ENCODE assay signal across 16 cellular contexts in the genomic region with DNA sequence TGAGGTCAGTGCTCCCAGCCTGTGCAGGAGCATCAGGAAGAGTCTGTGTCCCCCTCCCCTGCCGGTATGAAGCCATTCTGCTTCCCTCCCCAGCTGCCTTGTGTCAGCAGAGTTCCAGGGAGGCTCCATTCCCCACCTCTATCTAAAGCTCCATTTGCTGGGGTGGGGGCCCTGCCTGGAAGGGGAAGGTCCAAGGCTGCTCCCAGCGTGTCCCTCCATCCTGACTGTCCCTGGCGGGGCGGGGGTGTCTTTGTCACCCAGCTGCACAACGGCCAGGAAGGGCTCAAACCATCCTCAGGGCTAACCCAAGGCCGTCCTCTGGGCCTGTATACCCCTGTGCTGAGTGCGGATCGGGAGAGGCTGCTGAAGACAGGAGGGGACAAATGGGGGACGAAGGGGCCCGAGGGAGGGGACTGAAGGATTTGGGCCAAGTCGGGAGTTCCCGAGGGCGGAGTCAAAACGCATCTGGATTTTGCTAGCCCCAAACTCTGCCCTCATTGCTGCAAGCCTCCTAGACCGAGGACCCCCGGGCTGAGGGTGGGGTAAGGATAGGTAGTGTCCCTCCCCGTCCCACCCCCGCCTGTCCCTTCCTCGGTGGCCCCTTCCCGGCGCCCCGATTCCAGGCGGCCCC. TPM values are rescaled to one million over a fixed set of nuclear protein-coding genes. Genes with fewer than 3 reads are reported as not detected.
A peak's percentile ranks its signal among the peaks of the same experiment; 100 is the strongest.
DNase-seq lines count a peak whose midpoint lies in the region; ATAC-seq, FAIRE-seq and TF ChIP-seq lines count a peak whose summit lies in the region.
"Had no signal": no experiment of that assay in that cellular context is flagged by ENCODE, and none has a peak within 500 bp of the region (broad histone marks: within the 10 kb centered on the region; RNA-seq: fewer than 3 reads in every experiment).

No MANE protein-coding gene starts in this region.

- H3K9ac ChIP-seq in HepG2 (ENCODE audit: insufficient read depth, low read depth, low read length): no peak overlapping the region

- H3K4me3 ChIP-seq in right lobe of liver (peak overlapping the region in 2 of 3 donors; percentile 38 to 48), HepG2 (replicated peaks in 1 of 3; ENCODE audit: insufficient read depth in 1 of 3, low read depth in 2 of 3, low read length in 3 of 3) (no peak overlapping the region), heart right ventricle (peak overlapping the region; percentile 58 to 78 (median 70)), pancreas (peak overlapping the region in 2 of 4 donors; percentile 38 to 47)

- 47% methylated on average over 11 of the region's 23 CpGs for WGBS in right lobe of liver (ENCODE audit: insufficient coverage, low coverage, low lambda C conversion rate, missing lambda C conversion rate)
- 59% methylated on average over 16 of the region's 23 CpGs for WGBS in HepG2 (ENCODE audit: low lambda C conversion rate)
- WGBS in heart right ventricle, 2 donors: 20 to 22% methylated on average over 21 to 23 of the region's 23 CpGs
- WGBS in pancreas, 2 donors: 41 to 50% methylated on average over 17 to 23 of the region's 23 CpGs

- in situ Hi-C loops in HepG2 (cut with HindIII; ENCODE audit: extremely low pct_ligation_motif_present, low pct_unique_long_range_greater_than_20kb): no loop called here

- no peaks in the 10 kb centered on the region for H4K20me1 ChIP-seq in HepG2 (ENCODE audit: insufficient read depth, low read length)

- H3K79me2 ChIP-seq in HepG2 (ENCODE audit: insufficient read depth, low read length): no peaks in the 10 kb centered on the region

- no peak for FAIRE-seq in HepG2 (lab: Jason Lieb, UNC)
- no peak for FAIRE-seq in pancreas (lab: Jason Lieb, UNC)
- FAIRE-seq: HTR-8/SVneo had no signal

- CTCF ChIA-PET in HepG2 (lab: Yijun Ruan, JAX; ENCODE audit: low intra/inter-chr PET ratio, low total read pairs): no interaction called here

- H2AFZ ChIP-seq in HepG2 (ENCODE audit: low read length): no peak overlapping the region

- TF ChIP-seq POLR2A in right lobe of liver (IDR thresholded peaks at IDR 0.05) (no peak), HepG2 (IDR thresholded peaks at IDR 0.05; ENCODE audit: insufficient read depth in 1 of 2, low read depth in 2 of 2, low read length in 2 of 2) (no peak)

- DNase-seq in right lobe of liver (no peak), HepG2 (ENCODE audit: low spot score) (no peak), heart right ventricle (no peak), pancreas (peak in 2 of 6 donors; percentile 49 to 57), GM19240 (ENCODE audit: insufficient read length, low spot score) (no peak), KG1 (lab: John Stamatoyannopoulos, UW) (no peak), AG08395 (ENCODE audit: low spot score) (no peak)
- DNase-seq: activated CD4-positive, alpha-beta T cell treated with anti-CD3 and anti-CD28 coated beads for 48 hours; GF-D8; immature natural killer cell; NCI-H2081 had no signal

- no peak for TF ChIP-seq RAD21 in HepG2 (CRISPR knock-in tag; IDR thresholded peaks at IDR 0.05)

- H3K27me3 ChIP-seq in right lobe of liver (no peaks in the 10 kb centered on the region), HepG2 (ENCODE audit: control insufficient read depth in 1 of 2, insufficient read depth in 2 of 2, low read length in 2 of 2) (peaks cover 2 to 42% of the 10 kb centered on the region in 2 experiments; a peak in 4 of 5 replicates), heart right ventricle (peaks cover 0 to 25% (median 11%) of the 10 kb centered on the region in 7 donors), pancreas (no peaks in the 10 kb centered on the region)

- peaks cover 0 to 6% (median 0%) of the 10 kb centered on the region in 4 donors for H3K4me1 ChIP-seq in right lobe of liver
- no peaks in the 10 kb centered on the region for H3K4me1 ChIP-seq in HepG2 (ENCODE audit: insufficient read depth, low read length)
- H3K4me1 ChIP-seq in heart right ventricle: peaks cover 30 to 72% (median 70%) of the 10 kb centered on the region in 9 donors
- H3K4me1 ChIP-seq in pancreas: no peaks in the 10 kb centered on the region

- ATAC-seq in right lobe of liver (no peak), HepG2 (no peak; the same call in 1 of the 3 replicates), heart right ventricle (peak; percentile 5 to 35 (median 12)), pancreas (peak in 2 of 4 donors; percentile 11 to 12), GM18868 (IDR thresholded peaks at IDR 0.05; ENCODE audit: unreplicated experiment) (no peak)

- POLR2A ChIA-PET in HepG2 (lab: Yijun Ruan, JAX): no interaction called here

- intact Hi-C loops in right lobe of liver (cut with DNase I) (no loop called here), HepG2 (cut with micrococcal nuclease; ENCODE audit: unreplicated experiment) (no loop called here), heart right ventricle (cut with DNase I) (loop anchor here in 1 of 10 donors (5.0 kb wide), 1 partner anchor 71 kb away; no protein-coding TSS in a partner anchor), pancreas (cut with DNase I) (no loop called here)

- no peaks in the 10 kb centered on the region for H3K36me3 ChIP-seq in right lobe of liver
- no peaks in the 10 kb centered on the region for H3K36me3 ChIP-seq in HepG2 (replicated peaks in 1 of 2; ENCODE audit: control insufficient read depth in 1 of 2, insufficient read depth in 2 of 2, low read length in 2 of 2)
- peaks cover 0 to 5% (median 0%) of the 10 kb centered on the region in 9 donors for H3K36me3 ChIP-seq in heart right ventricle
- no peaks in the 10 kb centered on the region for H3K36me3 ChIP-seq in pancreas

- H3K4me2 ChIP-seq in HepG2 (ENCODE audit: low read depth, low read length): no peak overlapping the region

- no TSS peak for BruUV-seq in HepG2 (replicated peaks; lab: Mats Ljungman, UMichigan)

- TF ChIP-seq EP300 in HepG2 (IDR thresholded peaks at IDR 0.05; ENCODE audit: low read depth in 2 of 2, low read length in 2 of 2): no peak
- TF ChIP-seq EP300 in HepG2 (CRISPR knock-in tag; IDR thresholded peaks at IDR 0.05; ENCODE audit: borderline replicate concordance): no peak

- TF ChIP-seq CTCF in right lobe of liver (IDR thresholded peaks at IDR 0.05) (no peak), HepG2 (CRISPR knock-in tag; IDR thresholded peaks at IDR 0.05) (no peak), heart right ventricle (IDR thresholded peaks at IDR 0.05) (no peak), pancreas (IDR thresholded peaks at IDR 0.05) (no peak)

- H3K27ac ChIP-seq in right lobe of liver: peak overlapping the region in 2 of 3 donors; percentile 47 to 67
- H3K27ac ChIP-seq in HepG2 (ENCODE audit: extremely low read length, insufficient read depth, low read length): no peak overlapping the region
- peak overlapping the region; percentile 90 to 98 (median 94) for H3K27ac ChIP-seq in heart right ventricle
- H3K27ac ChIP-seq in pancreas: peak overlapping the region in 3 of 4 donors; percentile 46 to 60 (median 55)

- no peaks in the 10 kb centered on the region for H3K9me3 ChIP-seq in right lobe of liver
- H3K9me3 ChIP-seq in HepG2 (ENCODE audit: low read length): no peaks in the 10 kb centered on the region
- H3K9me3 ChIP-seq in heart right ventricle: peaks cover 0 to 4% (median 0%) of the 10 kb centered on the region in 11 donors
- no peaks in the 10 kb centered on the region for H3K9me3 ChIP-seq in pancreas

RNA-seq across cellular contexts. Expression of a gene that starts 0.7 kb away (rescaled TPM):
- total RNA-seq in right lobe of liver (10 to 100 TPM in 1 of 6 experiments, 1 to 10 TPM in 5; 2.9 to 10.7 (median 6.2) TPM), HepG2 (2016; rRNA removed; fragmentation: Illumina TruSeq; extraction: Trizol) (not detected in 2 replicates), heart right ventricle (10 to 100 TPM; 16.6 to 68.0 (median 26.3) TPM), pancreas (10 to 100 TPM in 3 of 6 donors, 1 to 10 TPM in 3; 6.6 to 20.8 (median 12.3) TPM)
- not detected in 2 replicates for total RNA-seq in HepG2 (2016; cell fraction: cytosol; rRNA removed; fragmentation: Illumina TruSeq; extraction: Trizol; ENCODE audit: low read depth)
- total RNA-seq in HepG2 (2016; cell fraction: insoluble cytoplasmic fraction; rRNA removed; fragmentation: Illumina TruSeq; extraction: Trizol): not detected in 2 replicates
- not detected in 2 replicates for total RNA-seq in HepG2 (2016; cell fraction: membrane; rRNA removed; fragmentation: Illumina TruSeq; extraction: Trizol)
- not detected in 2 replicates for total RNA-seq in HepG2 (2016; cell fraction: nucleus; rRNA removed; fragmentation: Illumina TruSeq; extraction: Trizol)
- polyA plus RNA-seq in HepG2 (2011; rRNA removed) (not detected in 2 replicates), heart right ventricle (10 to 100 TPM; 33.8 to 38.1 TPM), pancreas (10 to 100 TPM; 10.1 to 16.1 TPM)
- polyA plus RNA-seq in HepG2 (2011; cell fraction: cytosol; rRNA removed): not detected in 2 replicates
- polyA plus RNA-seq in HepG2 (2011; cell fraction: nucleus; rRNA removed): not detected in 2 replicates
- not detected in 2 replicates for polyA plus RNA-seq in HepG2 (2012)
- not detected in 2 replicates for polyA plus RNA-seq in HepG2 (2016; cell fraction: cytosol; fragmentation: Illumina TruSeq; extraction: Trizol; ENCODE audit: low read depth)
- polyA plus RNA-seq in HepG2 (2016; cell fraction: insoluble cytoplasmic fraction; fragmentation: Illumina TruSeq; extraction: Trizol; ENCODE audit: low read depth): not detected in 2 replicates
- not detected in 2 replicates for polyA plus RNA-seq in HepG2 (2016; cell fraction: membrane; fragmentation: Illumina TruSeq; extraction: Trizol; ENCODE audit: low read depth)
- polyA plus RNA-seq in HepG2 (2016; cell fraction: nucleus; fragmentation: Illumina TruSeq; extraction: Trizol; ENCODE audit: insufficient read depth, low read depth): not detected in 2 replicates
- 0.05 TPM in 1 of 2 replicates, not detected in the other for polyA minus RNA-seq in HepG2 (2011; rRNA and poly(A)+ RNA removed; ENCODE audit: low replicate concordance)
- polyA minus RNA-seq in HepG2 (2011; cell fraction: cytosol; rRNA and poly(A)+ RNA removed): not detected in 2 replicates
- not detected in 2 replicates for polyA minus RNA-seq in HepG2 (2011; cell fraction: nucleus; rRNA and poly(A)+ RNA removed)
- total RNA-seq: RPMI7951 had no signal

RNA-seq across cellular contexts. Expression of a gene that starts 18.7 kb away (rescaled TPM):
- total RNA-seq in right lobe of liver (10 to 100 TPM in 1 of 6 experiments, 1 to 10 TPM in 2, not detected in 3; 1.1 to 10.5 (median 2.1) TPM), HepG2 (2016; rRNA removed; fragmentation: Illumina TruSeq; extraction: Trizol) (not detected in 2 replicates), heart right ventricle (not detected), pancreas (not detected)
- total RNA-seq in HepG2 (2016; cell fraction: cytosol; rRNA removed; fragmentation: Illumina TruSeq; extraction: Trizol; ENCODE audit: low read depth): not detected in 2 replicates
- total RNA-seq in HepG2 (2016; cell fraction: insoluble cytoplasmic fraction; rRNA removed; fragmentation: Illumina TruSeq; extraction: Trizol): not detected in 2 replicates
- not detected in 2 replicates for total RNA-seq in HepG2 (2016; cell fraction: membrane; rRNA removed; fragmentation: Illumina TruSeq; extraction: Trizol)
- total RNA-seq in HepG2 (2016; cell fraction: nucleus; rRNA removed; fragmentation: Illumina TruSeq; extraction: Trizol): not detected in 2 replicates
- polyA plus RNA-seq in HepG2 (2011; rRNA removed) (0.04 and 0.07 TPM in 2 replicates), heart right ventricle (under 1 TPM in 1 of 2 donors, not detected in 1; 0.01 TPM), pancreas (not detected)
- 0.03 and 0.04 TPM in 2 replicates for polyA plus RNA-seq in HepG2 (2011; cell fraction: cytosol; rRNA removed)
- polyA plus RNA-seq in HepG2 (2011; cell fraction: nucleus; rRNA removed): 0.16 and 0.33 TPM in 2 replicates
- polyA plus RNA-seq in HepG2 (2012): not detected in 2 replicates
- polyA plus RNA-seq in HepG2 (2016; cell fraction: cytosol; fragmentation: Illumina TruSeq; extraction: Trizol; ENCODE audit: low read depth): not detected in 2 replicates
- not detected in 2 replicates for polyA plus RNA-seq in HepG2 (2016; cell fraction: insoluble cytoplasmic fraction; fragmentation: Illumina TruSeq; extraction: Trizol; ENCODE audit: low read depth)
- polyA plus RNA-seq in HepG2 (2016; cell fraction: membrane; fragmentation: Illumina TruSeq; extraction: Trizol; ENCODE audit: low read depth): not detected in 2 replicates
- not detected in 2 replicates for polyA plus RNA-seq in HepG2 (2016; cell fraction: nucleus; fragmentation: Illumina TruSeq; extraction: Trizol; ENCODE audit: insufficient read depth, low read depth)
- 0.05 and 0.18 TPM in 2 replicates for polyA minus RNA-seq in HepG2 (2011; rRNA and poly(A)+ RNA removed; ENCODE audit: low replicate concordance)
- not detected in 2 replicates for polyA minus RNA-seq in HepG2 (2011; cell fraction: cytosol; rRNA and poly(A)+ RNA removed)
- not detected in 2 replicates for polyA minus RNA-seq in HepG2 (2011; cell fraction: nucleus; rRNA and poly(A)+ RNA removed)
- total RNA-seq: RPMI7951, subcutaneous adipose tissue had no signal
- polyA plus RNA-seq: AG04450, immature natural killer cell had no signal

RNA-seq across cellular contexts. Expression of a gene that starts 44.9 kb away (rescaled TPM):
- 10 to 100 TPM; 14.1 to 28.0 (median 25.0) TPM for total RNA-seq in right lobe of liver
- total RNA-seq in HepG2 (2016; rRNA removed; fragmentation: Illumina TruSeq; extraction: Trizol): 5.8 and 8.9 TPM in 2 replicates
- total RNA-seq in HepG2 (2016; cell fraction: cytosol; rRNA removed; fragmentation: Illumina TruSeq; extraction: Trizol; ENCODE audit: low read depth): 2.0 and 2.2 TPM in 2 replicates
- 4.3 and 9.8 TPM in 2 replicates for total RNA-seq in HepG2 (2016; cell fraction: insoluble cytoplasmic fraction; rRNA removed; fragmentation: Illumina TruSeq; extraction: Trizol)
- 5.4 and 7.6 TPM in 2 replicates for total RNA-seq in HepG2 (2016; cell fraction: membrane; rRNA removed; fragmentation: Illumina TruSeq; extraction: Trizol)
- total RNA-seq in HepG2 (2016; cell fraction: nucleus; rRNA removed; fragmentation: Illumina TruSeq; extraction: Trizol): 9.9 and 14.3 TPM in 2 replicates
- 12.1 and 14.1 TPM in 2 replicates for polyA plus RNA-seq in HepG2 (2011; rRNA removed)
- 12.0 and 13.7 TPM in 2 replicates for polyA plus RNA-seq in HepG2 (2011; cell fraction: cytosol; rRNA removed)
- polyA plus RNA-seq in HepG2 (2011; cell fraction: nucleus; rRNA removed): 12.5 and 12.9 TPM in 2 replicates
- polyA plus RNA-seq in HepG2 (2012): 10.8 and 11.8 TPM in 2 replicates
- 1.1 and 1.3 TPM in 2 replicates for polyA plus RNA-seq in HepG2 (2016; cell fraction: cytosol; fragmentation: Illumina TruSeq; extraction: Trizol; ENCODE audit: low read depth)
- 5.3 and 5.6 TPM in 2 replicates for polyA plus RNA-seq in HepG2 (2016; cell fraction: insoluble cytoplasmic fraction; fragmentation: Illumina TruSeq; extraction: Trizol; ENCODE audit: low read depth)
- polyA plus RNA-seq in HepG2 (2016; cell fraction: membrane; fragmentation: Illumina TruSeq; extraction: Trizol; ENCODE audit: low read depth): 3.8 and 4.6 TPM in 2 replicates
- 16.9 and 17.0 TPM in 2 replicates for polyA plus RNA-seq in HepG2 (2016; cell fraction: nucleus; fragmentation: Illumina TruSeq; extraction: Trizol; ENCODE audit: insufficient read depth, low read depth)
- 22.8 and 32.8 TPM in 2 replicates for polyA minus RNA-seq in HepG2 (2011; rRNA and poly(A)+ RNA removed; ENCODE audit: low replicate concordance)
- polyA minus RNA-seq in HepG2 (2011; cell fraction: cytosol; rRNA and poly(A)+ RNA removed): 9.7 and 13.2 TPM in 2 replicates
- polyA minus RNA-seq in HepG2 (2011; cell fraction: nucleus; rRNA and poly(A)+ RNA removed): 12.1 and 14.2 TPM in 2 replicates
- 10 to 100 TPM in 5 of 10 donors, 1 to 10 TPM in 5; 8.4 to 15.5 (median 10.4) TPM for total RNA-seq in heart right ventricle
- 1 to 10 TPM; 5.8 to 8.0 TPM for polyA plus RNA-seq in heart right ventricle
- 10 to 100 TPM; 24.2 to 31.4 (median 27.8) TPM for total RNA-seq in pancreas
- polyA plus RNA-seq in pancreas: 10 to 100 TPM; 16.0 to 22.4 TPM

RNA-seq across cellular contexts. Expression of a gene that starts 58.0 kb away (rescaled TPM):
- total RNA-seq in right lobe of liver (1 to 10 TPM in 2 of 6 experiments, under 1 TPM in 4; 0.14 to 1.8 (median 0.55) TPM), HepG2 (2016; rRNA removed; fragmentation: Illumina TruSeq; extraction: Trizol) (0.76 and 1.00 TPM in 2 replicates), heart right ventricle (under 1 TPM; 0.24 to 0.69 (median 0.41) TPM), pancreas (under 1 TPM; 0.09 to 0.47 (median 0.14) TPM)
- 0.10 and 0.18 TPM in 2 replicates for total RNA-seq in HepG2 (2016; cell fraction: cytosol; rRNA removed; fragmentation: Illumina TruSeq; extraction: Trizol; ENCODE audit: low read depth)
- total RNA-seq in HepG2 (2016; cell fraction: insoluble cytoplasmic fraction; rRNA removed; fragmentation: Illumina TruSeq; extraction: Trizol): 0.73 and 1.2 TPM in 2 replicates
- total RNA-seq in HepG2 (2016; cell fraction: membrane; rRNA removed; fragmentation: Illumina TruSeq; extraction: Trizol): 0.53 and 0.62 TPM in 2 replicates
- total RNA-seq in HepG2 (2016; cell fraction: nucleus; rRNA removed; fragmentation: Illumina TruSeq; extraction: Trizol): 0.56 and 0.78 TPM in 2 replicates
- polyA plus RNA-seq in HepG2 (2011; rRNA removed) (0.82 and 1.2 TPM in 2 replicates), heart right ventricle (under 1 TPM; 0.22 TPM), pancreas (under 1 TPM; 0.15 to 0.21 TPM)
- 0.99 and 1.2 TPM in 2 replicates for polyA plus RNA-seq in HepG2 (2011; cell fraction: cytosol; rRNA removed)
- 0.87 and 1.0 TPM in 2 replicates for polyA plus RNA-seq in HepG2 (2011; cell fraction: nucleus; rRNA removed)
- polyA plus RNA-seq in HepG2 (2012): 0.51 TPM in 2 replicates
- 0.06 and 0.07 TPM in 2 replicates for polyA plus RNA-seq in HepG2 (2016; cell fraction: cytosol; fragmentation: Illumina TruSeq; extraction: Trizol; ENCODE audit: low read depth)
- 1.6 TPM in 2 replicates for polyA plus RNA-seq in HepG2 (2016; cell fraction: insoluble cytoplasmic fraction; fragmentation: Illumina TruSeq; extraction: Trizol; ENCODE audit: low read depth)
- 0.46 and 0.47 TPM in 2 replicates for polyA plus RNA-seq in HepG2 (2016; cell fraction: membrane; fragmentation: Illumina TruSeq; extraction: Trizol; ENCODE audit: low read depth)
- 1.3 and 1.4 TPM in 2 replicates for polyA plus RNA-seq in HepG2 (2016; cell fraction: nucleus; fragmentation: Illumina TruSeq; extraction: Trizol; ENCODE audit: insufficient read depth, low read depth)
- polyA minus RNA-seq in HepG2 (2011; rRNA and poly(A)+ RNA removed; ENCODE audit: low replicate concordance): 1.9 TPM in 1 of 2 replicates, not detected in the other
- polyA minus RNA-seq in HepG2 (2011; cell fraction: cytosol; rRNA and poly(A)+ RNA removed): 0.99 and 1.1 TPM in 2 replicates
- 0.50 and 0.77 TPM in 2 replicates for polyA minus RNA-seq in HepG2 (2011; cell fraction: nucleus; rRNA and poly(A)+ RNA removed)
- total RNA-seq: RPMI7951 had no signal

Comparison
In these comparisons a context has a peak if more than half of its experiments do, and no peak if none do; other contexts are left out.
1. H3K4me3 ChIP-seq: peak in right lobe of liver (2 of 3) and heart right ventricle (10 of 10); none in HepG2 (0 of 3).
2. ATAC-seq: peak in heart right ventricle (8 of 8); none in right lobe of liver (0 of 4), HepG2 (single experiment) and GM18868 (single experiment).